Comparison of ENCODE assay signal across 27 cellular contexts in genomic region chr5:15243301-15244020, GRCh38.
"Had no signal": no experiment of that assay in that cellular context is flagged by ENCODE, and none has a peak within 500 bp of the region (broad histone marks: within the 10 kb centered on the region; RNA-seq: fewer than 3 reads in every experiment).

No MANE protein-coding gene starts in this region.

- DNase-seq: activated CD4-positive, alpha-beta T cell treated with anti-CD3 and anti-CD28 coated beads for 48 hours; activated CD4-positive, alpha-beta T cell treated with anti-CD3 and anti-CD28 coated beads, Interleukin-2, amount 50 U/mL, for 1 hour; activated CD4-positive, alpha-beta T cell treated with anti-CD3 and anti-CD28 coated beads, Interleukin-2, amount 50 U/mL, for 48 hours; activated CD8-positive, alpha-beta memory T cell treated with anti-CD3 and anti-CD28 coated beads, Interleukin-2, amount 10 ng/mL, durations not matched to agents 7 days and 5 days; activated CD8-positive, alpha-beta memory T cell treated with anti-CD3 and anti-CD28 coated beads, Interleukin-2, amount 50 U/mL, for 4 hours; activated CD8-positive, alpha-beta T cell treated with anti-CD3 and anti-CD28 coated beads for 36 hours; activated effector memory CD4-positive, alpha-beta T cell treated with anti-CD3 and anti-CD28 coated beads, Interleukin-2, amount 50 U/mL, for 16 hours; activated naive CD4-positive, alpha-beta T cell treated with anti-CD3 and anti-CD28 coated beads for 36 hours; activated naive CD8-positive, alpha-beta T cell treated with anti-CD3 and anti-CD28 coated beads for 36 hours; activated naive CD8-positive, alpha-beta T cell treated with anti-CD3 and anti-CD28 coated beads, Interleukin-2, amount 50 U/mL, for 24 hours; activated T-cell treated with anti-CD3 and anti-CD28 coated beads, Interleukin-2, amount 50 U/mL, for 1 hour; activated T-cell treated with anti-CD3 and anti-CD28 coated beads, Interleukin-2, amount 50 U/mL, for 48 hours; adrenal gland; amygdala; aorta; body of pancreas; caudate nucleus; cortex of kidney; effector CD8-positive, alpha-beta T cell; head of caudate nucleus; T-helper 1 cell; T-helper 17 cell; T1000 had no signal

- H3K4me3 ChIP-seq: adrenal gland, body of pancreas had no signal

- FAIRE-seq: colon, frontal cortex had no signal

- H3K27me3 ChIP-seq: adrenal gland, body of pancreas had no signal

- ATAC-seq: activated CD8-positive, alpha-beta memory T cell treated with anti-CD3 and anti-CD28 coated beads, Interleukin-2, amount 10 ng/mL, durations not matched to agents 7 days and 5 days; activated CD8-positive, alpha-beta T cell treated with anti-CD3 and anti-CD28 coated beads for 36 hours; activated naive CD8-positive, alpha-beta T cell treated with anti-CD3 and anti-CD28 coated beads, Interleukin-2, amount 50 U/mL, for 24 hours; body of pancreas; esophagus mucosa; T-helper 17 cell; WTC11 had no signal

- H3K36me3 ChIP-seq: adrenal gland had no signal

- H3K27ac ChIP-seq: adrenal gland, body of pancreas had no signal

- H3K4me1 ChIP-seq: adrenal gland, body of pancreas had no signal
